In genomic region chr10:110919971-110920881, GRCh38 we compare ENCODE assay signal across 7 cellular contexts. TPM values are rescaled to one million over a fixed set of nuclear protein-coding genes. Genes with fewer than 3 reads are reported as not detected.
DNase-seq lines count a peak whose midpoint lies in the region; ATAC-seq and TF ChIP-seq lines count a peak whose summit lies in the region.

No MANE protein-coding gene starts in this region.

- TF ChIP-seq CTCF in GM12864 (IDR thresholded peaks at IDR 0.05; ENCODE audit: low read depth, low read length, missing control alignments) (no peak), kidney epithelial cell (IDR thresholded peaks at IDR 0.05; ENCODE audit: insufficient read depth, low read length, poor library complexity, severe bottlenecking) (no peak)

- H3K27me3 ChIP-seq in kidney epithelial cell (ENCODE audit: control insufficient read depth, insufficient read depth, low read length): no peaks in the 10 kb centered on the region

- peak overlapping the region; percentile 81 to 98 (median 92) for H3K27ac Mint-ChIP-seq in IgD-negative memory B cell

- H3K36me3 ChIP-seq in kidney epithelial cell (ENCODE audit: control insufficient read depth, insufficient read depth, low read length): no peaks in the 10 kb centered on the region

- ATAC-seq in GM21717 (IDR thresholded peaks at IDR 0.05; ENCODE audit: unreplicated experiment): peak; percentile 18

- H3K4me1 Mint-ChIP-seq in IgD-negative memory B cell: peaks cover 29 to 43% (median 36%) of the 10 kb centered on the region in 3 donors

- no peaks in the 10 kb centered on the region for H3K9me3 Mint-ChIP-seq in IgD-negative memory B cell

- H3K4me3 ChIP-seq in GM12864 (ENCODE audit: low read depth, low read length): peak overlapping the region; percentile 92
- peak overlapping the region; percentile 75 for H3K4me3 ChIP-seq in kidney epithelial cell (ENCODE audit: low read depth, low read length)

- DNase-seq in GM12864 (ENCODE audit: low read depth) (peak; percentile 78), SKM-1 (lab: John Stamatoyannopoulos, UW; ENCODE audit: unreplicated experiment) (peak; percentile 76), kidney epithelial cell (ENCODE audit: low read depth) (no peak)
- peak; percentile 18 for DNase-seq in central memory CD4-positive, alpha-beta T cell
- peak in 2 of 3 experiments; percentile 4 to 8 for DNase-seq in stimulated activated CD4-positive, alpha-beta T cell treated with anti-CD3 and anti-CD28 coated beads, TNF-alpha, amount 100 ng/mL, for 4 hours (ENCODE audit: low read depth in 3 of 3)

- H3K4me3 Mint-ChIP-seq in IgD-negative memory B cell: peak overlapping the region; percentile 94 to 100 (median 98)

- H3K36me3 Mint-ChIP-seq in IgD-negative memory B cell: peaks cover under 1% of the 10 kb centered on the region

- H3K27me3 Mint-ChIP-seq in IgD-negative memory B cell: no peaks in the 10 kb centered on the region

RNA-seq across cellular contexts. Expression of gene SHOC2, which starts 0.8 kb away (rescaled TPM):
- polyA plus RNA-seq in IgD-negative memory B cell: 105 TPM
- total RNA-seq in kidney epithelial cell: 22.6 and 24.4 TPM in 2 replicates

RNA-seq across cellular contexts. Expression of gene BBIP1, which starts 1.2 kb away (rescaled TPM):
- 17.6 TPM for polyA plus RNA-seq in IgD-negative memory B cell
- total RNA-seq in kidney epithelial cell: 23.6 and 24.7 TPM in 2 replicates

RNA-seq across cellular contexts. Expression of gene PDCD4, which starts 48.5 kb away (rescaled TPM):
- polyA plus RNA-seq in IgD-negative memory B cell: 319 TPM
- total RNA-seq in kidney epithelial cell: 17.1 and 35.7 TPM in 2 replicates
